ENCODE assay signal across 8 cellular contexts in genomic region chr17:50426814-50427787, GRCh38. TPM values are rescaled to one million over a fixed set of nuclear protein-coding genes. Genes with fewer than 3 reads are reported as not detected.
DNase-seq lines count a peak whose midpoint lies in the region; ATAC-seq, FAIRE-seq and TF ChIP-seq lines count a peak whose summit lies in the region.

No MANE protein-coding gene starts in this region.

- CTCF ChIA-PET in K562 (lab: Yijun Ruan, JAX; ENCODE audit: low intra/inter-chr PET ratio), result no interaction called here

- H3K4me3 ChIP-seq in GM23248 (peak overlapping the region; percentile 80), K562 (peak overlapping the region; percentile 64), spleen (peak overlapping the region; percentile 56 to 94 (median 75))

- H3K9me2 ChIP-seq in GM23248 (ENCODE audit: insufficient read depth), result no peaks in the 10 kb centered on the region

- intact Hi-C loops in K562 (cut with micrococcal nuclease), result loop anchor here (2.0 kb wide), 2 partner anchors 30 to 52 kb away; partner anchors contain the start of genes LRRC59 and RSAD1
- intact Hi-C loops in spleen (cut with DNase I; ENCODE audit: low total_unique reads), result no loop called here

- 0 out of 4 replicates have a peak, but pooled peaks of 1 of the 2 experiments have one; percentile 14 for TF ChIP-seq RAD21 in K562 (CRISPR knock-in tag; conservative IDR thresholded peaks at IDR 0.05 in 1 of 2, IDR thresholded peaks at IDR 0.05 in 1 of 2)

- no peaks in the 10 kb centered on the region for H3K36me3 ChIP-seq in GM23248 (ENCODE audit: low read depth)
- H3K36me3 ChIP-seq in K562 (ENCODE audit: control insufficient read depth, insufficient read depth, low read length), result no peaks in the 10 kb centered on the region
- H3K36me3 ChIP-seq in spleen, result peaks cover 0 to 9% (median 0%) of the 10 kb centered on the region in 6 donors

- H3K9me3 ChIP-seq in GM23248 (ENCODE audit: low read depth) (no peaks in the 10 kb centered on the region), K562 (replicated peaks; ENCODE audit: control insufficient read depth, insufficient read depth, low read depth, low read length) (no peaks in the 10 kb centered on the region), spleen (no peaks in the 10 kb centered on the region)

- peak; percentile 56 to 75 (median 71) for TF ChIP-seq CTCF in K562 (IDR thresholded peaks at IDR 0.05 in 2 of 3, conservative IDR thresholded peaks at IDR 0.05 in 1 of 3; ENCODE audit: insufficient read depth in 2 of 3, low read depth in 1 of 3, low read length in 3 of 3)
- no peak for TF ChIP-seq CTCF in spleen (IDR thresholded peaks at IDR 0.05 in 8 of 11, conservative IDR thresholded peaks at IDR 0.05 in 3 of 11)

- in situ Hi-C loops in GM23248 (cut with MboI), result no loop called here
- in situ Hi-C loops in K562 (cut with MboI), result no loop called here

- H4K20me1 ChIP-seq in GM23248 (ENCODE audit: insufficient read depth), result no peaks in the 10 kb centered on the region
- H4K20me1 ChIP-seq in K562 (replicated peaks; ENCODE audit: control insufficient read depth, insufficient read depth, low read length), result no peaks in the 10 kb centered on the region

- H3K4me2 ChIP-seq in GM23248 (ENCODE audit: unreplicated experiment), result peak overlapping the region; percentile 81
- peak overlapping the region; percentile 89 for H3K4me2 ChIP-seq in K562 (ENCODE audit: insufficient read depth, low read length)

- TF ChIP-seq POLR2A in K562 (conservative IDR thresholded peaks at IDR 0.05) (no peak), spleen (IDR thresholded peaks at IDR 0.05) (no peak)

- no peaks in the 10 kb centered on the region for H3K27me3 ChIP-seq in GM23248 (replicated peaks; ENCODE audit: insufficient read depth)
- no peaks in the 10 kb centered on the region for H3K27me3 ChIP-seq in K562 (ENCODE audit: control insufficient read depth in 2 of 2, insufficient read depth in 2 of 2, low read length in 2 of 2)
- no peaks in the 10 kb centered on the region for H3K27me3 ChIP-seq in spleen (replicated peaks in 1 of 7)

- TF ChIP-seq EP300 in K562 (IDR thresholded peaks at IDR 0.05; ENCODE audit: low read length), result no peak

- POLR2A ChIA-PET in K562 (lab: Yijun Ruan, JAX), result interaction anchor here (0.7 to 0.8 kb wide), 2 partner anchors 30 to 37 kb away, joined by 3 read pairs; partner anchors contain the start of gene LRRC59

- peak overlapping the region; percentile 80 for H3K9ac ChIP-seq in GM23248
- peak overlapping the region; percentile 39 to 88; a peak in 3 of 4 replicates for H3K9ac ChIP-seq in K562 (ENCODE audit: insufficient read depth in 1 of 2, low read depth in 2 of 2, low read length in 2 of 2)

- 0 out of 2 replicates have a peak, but pooled peaks cover 7% of the 10 kb centered on the region for H3F3A ChIP-seq in GM23248 (ENCODE audit: insufficient read depth)

- no peaks in the 10 kb centered on the region for H3K9me1 ChIP-seq in K562 (ENCODE audit: control insufficient read depth, insufficient read depth, low read length)

- BruUV-seq in K562 (replicated peaks; lab: Mats Ljungman, UMichigan), result TSS peak; percentile 62

- DNase-seq in CD1c-positive myeloid dendritic cell (ENCODE audit: extremely low spot score), result peak; percentile 43
- DNase-seq in GM23248, result peak; percentile 56
- DNase-seq in RPMI7951 (ENCODE audit: low read depth), result peak; percentile 47
- peak; percentile 53 to 71 (median 64) for DNase-seq in K562 (ENCODE audit: extremely low read depth in 1 of 4, low spot score in 3 of 4)
- DNase-seq in iPS-NIHi7 (ENCODE audit: extremely low spot score), result peak; percentile 54
- DNase-seq in spleen, result no peak
- DNase-seq in midbrain (lab: John Stamatoyannopoulos, UW), result no peak
- DNase-seq in NCI-H2081 treated with DMSO at 0.1 percent for 48 hours (lab: John Stamatoyannopoulos, UW), result no peak

- FAIRE-seq in K562 (lab: Jason Lieb, UNC), result peak; percentile 78

- H3K79me2 ChIP-seq in GM23248 (ENCODE audit: insufficient read depth) (no peaks in the 10 kb centered on the region), K562 (ENCODE audit: control insufficient read depth, insufficient read depth, low read length) (no peaks in the 10 kb centered on the region)

- peak overlapping the region; percentile 94 for H2AFZ ChIP-seq in GM23248
- H2AFZ ChIP-seq in K562 (ENCODE audit: low read depth, low read length), result peak overlapping the region; percentile 78

- ATAC-seq in K562, result peak; percentile 82

- 4 to 18% methylated on average over 3 to 4 of the region's 4 CpGs for WGBS in GM23248 (ENCODE audit: low coverage in 1 of 2, low lambda C conversion rate in 2 of 2, missing lambda C conversion rate in 2 of 2), 2 experiments
- WGBS in K562 (ENCODE audit: insufficient coverage, low coverage, missing lambda C conversion rate), result 5% methylated on average over 4 of the region's 4 CpGs
- WGBS in spleen, 5 donors, result 19 to 28% (median 21%) methylated on average over 4 of the region's 4 CpGs

- H3K4me1 ChIP-seq in GM23248 (ENCODE audit: insufficient read depth), result peaks cover 13% of the 10 kb centered on the region; the same call in 1 of the 2 replicates
- peaks cover 28 to 36% of the 10 kb centered on the region in 2 experiments for H3K4me1 ChIP-seq in K562 (replicated peaks in 1 of 2; ENCODE audit: control insufficient read depth in 2 of 2, insufficient read depth in 2 of 2, low read length in 2 of 2)
- H3K4me1 ChIP-seq in spleen, result peaks cover 15 to 61% (median 41%) of the 10 kb centered on the region in 6 donors

- H3K27ac ChIP-seq in GM23248 (peak overlapping the region; percentile 18; the same call in 1 of the 2 replicates), K562 (ENCODE audit: extremely low read depth, low read depth, low read length) (peak overlapping the region; percentile 26; the same call in 2 of the 3 replicates), spleen (peak overlapping the region; percentile 19 to 89 (median 84))

RNA-seq across cellular contexts. Expression of gene ACSF2, which starts 1.1 kb away (rescaled TPM):
- total RNA-seq in GM23248 (2014; rRNA removed; shearing (Covaris generic)), result 8.6 and 18.7 TPM in 2 replicates
- polyA plus RNA-seq in GM23248 (2016; fragmentation: Nextera tagmentation; extraction: Ambion mirVana), result 3.2 and 3.7 TPM in 2 replicates
- total RNA-seq in RPMI7951 (2014; rRNA removed; shearing (Covaris generic)), result 19.4 and 20.4 TPM in 2 replicates
- 7.3 and 27.3 TPM in 2 replicates for total RNA-seq in K562 (2011; cell fraction: chromatin; rRNA removed; ENCODE audit: low replicate concordance)
- total RNA-seq in K562 (2011; cell fraction: nucleolus; rRNA removed), result 14.8 and 20.1 TPM in 2 replicates
- 10.8 and 12.2 TPM in 2 replicates for total RNA-seq in K562 (2011; cell fraction: nucleoplasm; rRNA removed)
- 3.1 and 5.0 TPM in 2 replicates for total RNA-seq in K562 (2014; rRNA removed)
- total RNA-seq in K562 (2014; rRNA removed; fragmentation: Illumina TruSeq; extraction: Trizol), result 2.3 and 2.9 TPM in 2 replicates
- total RNA-seq in K562 (2015; rRNA removed; fragmentation: Illumina TruSeq; extraction: Trizol), result 4.1 and 4.4 TPM in 2 replicates
- 6.1 and 6.2 TPM in 2 replicates for total RNA-seq in K562 (2021)
- polyA plus RNA-seq in K562 (2011; rRNA removed), result 3.5 and 11.4 TPM in 2 replicates
- 5.9 and 9.2 TPM in 2 replicates for polyA plus RNA-seq in K562 (2011; cell fraction: cytosol; rRNA removed)
- 22.4 and 48.3 TPM in 2 replicates for polyA plus RNA-seq in K562 (2011; cell fraction: nucleus; rRNA removed)
- 4.7 and 17.1 TPM in 2 replicates for polyA plus RNA-seq in K562 (2012)
- polyA plus RNA-seq in K562 (2014; fragmentation: Illumina TruSeq; extraction: Trizol), result 3.0 and 5.4 TPM in 2 replicates
- polyA plus RNA-seq in K562 (2014; fragmentation: Nextera tagmentation; extraction: Ambion mirVana), result 1 to 10 TPM in 1 of 2 experiments, under 1 TPM in 1; 0.89 to 1.5 TPM
- polyA plus RNA-seq in K562 (2014; rRNA removed), result 4.9 and 7.2 TPM in 2 replicates
- polyA minus RNA-seq in K562 (2011; rRNA and poly(A)+ RNA removed), result 6.7 and 8.8 TPM in 2 replicates
- 3.3 and 5.7 TPM in 2 replicates for polyA minus RNA-seq in K562 (2011; cell fraction: cytosol; rRNA and poly(A)+ RNA removed)
- polyA minus RNA-seq in K562 (2011; cell fraction: nucleus; rRNA and poly(A)+ RNA removed), result 12.0 and 22.5 TPM in 2 replicates
- total RNA-seq in spleen, result 10 to 100 TPM; 28.3 to 48.6 (median 41.9) TPM
- polyA plus RNA-seq in spleen, result 10 to 100 TPM; 21.7 to 50.0 (median 36.3) TPM

RNA-seq across cellular contexts. Expression of gene LRRC59, which starts 29.8 kb away (rescaled TPM):
- total RNA-seq in GM23248 (2014; rRNA removed; shearing (Covaris generic)), result 144 and 164 TPM in 2 replicates
- polyA plus RNA-seq in GM23248 (2016; fragmentation: Nextera tagmentation; extraction: Ambion mirVana) (110 and 111 TPM in 2 replicates), K562 (2011; rRNA removed) (119 and 158 TPM in 2 replicates), K562 (2014; fragmentation: Illumina TruSeq; extraction: Trizol) (206 and 214 TPM in 2 replicates), K562 (2014; fragmentation: Nextera tagmentation; extraction: Ambion mirVana) (10 to 100 TPM; 27.8 to 38.7 TPM), K562 (2014; rRNA removed) (118 and 134 TPM in 2 replicates), spleen (10 to 100 TPM; 12.5 to 23.6 (median 18.8) TPM)
- 141 and 143 TPM in 2 replicates for total RNA-seq in RPMI7951 (2014; rRNA removed; shearing (Covaris generic))
- 69.1 and 116 TPM in 2 replicates for total RNA-seq in K562 (2011; cell fraction: chromatin; rRNA removed; ENCODE audit: low replicate concordance)
- total RNA-seq in K562 (2011; cell fraction: nucleolus; rRNA removed), result 92.4 and 122 TPM in 2 replicates
- 127 and 192 TPM in 2 replicates for total RNA-seq in K562 (2011; cell fraction: nucleoplasm; rRNA removed)
- total RNA-seq in K562 (2014; rRNA removed) (187 and 221 TPM in 2 replicates), K562 (2014; rRNA removed; fragmentation: Illumina TruSeq; extraction: Trizol) (154 and 156 TPM in 2 replicates), K562 (2015; rRNA removed; fragmentation: Illumina TruSeq; extraction: Trizol) (187 TPM in 2 replicates), K562 (2021) (223 and 244 TPM in 2 replicates), spleen (10 to 100 TPM; 38.9 to 71.3 (median 47.0) TPM)
- polyA plus RNA-seq in K562 (2011; cell fraction: cytosol; rRNA removed), result 85.0 and 92.7 TPM in 2 replicates
- polyA plus RNA-seq in K562 (2011; cell fraction: nucleus; rRNA removed), result 52.0 and 69.3 TPM in 2 replicates
- polyA plus RNA-seq in K562 (2012), result 201 and 212 TPM in 2 replicates
- 198 and 249 TPM in 2 replicates for polyA minus RNA-seq in K562 (2011; rRNA and poly(A)+ RNA removed)
- 104 and 126 TPM in 2 replicates for polyA minus RNA-seq in K562 (2011; cell fraction: cytosol; rRNA and poly(A)+ RNA removed)
- 35.8 and 66.0 TPM in 2 replicates for polyA minus RNA-seq in K562 (2011; cell fraction: nucleus; rRNA and poly(A)+ RNA removed)

RNA-seq across cellular contexts. Expression of gene CHAD, which starts 41.6 kb away (rescaled TPM):
- total RNA-seq in GM23248 (2014; rRNA removed; shearing (Covaris generic)), result not detected in 2 replicates
- not detected in 2 replicates for polyA plus RNA-seq in GM23248 (2016; fragmentation: Nextera tagmentation; extraction: Ambion mirVana)
- not detected in 2 replicates for total RNA-seq in RPMI7951 (2014; rRNA removed; shearing (Covaris generic))
- not detected in 2 replicates for total RNA-seq in K562 (2011; cell fraction: chromatin; rRNA removed; ENCODE audit: low replicate concordance)
- total RNA-seq in K562 (2011; cell fraction: nucleolus; rRNA removed), result not detected in 2 replicates
- not detected in 2 replicates for total RNA-seq in K562 (2011; cell fraction: nucleoplasm; rRNA removed)
- total RNA-seq in K562 (2014; rRNA removed), result not detected in 2 replicates
- total RNA-seq in K562 (2014; rRNA removed; fragmentation: Illumina TruSeq; extraction: Trizol), result not detected in 2 replicates
- not detected in 2 replicates for total RNA-seq in K562 (2015; rRNA removed; fragmentation: Illumina TruSeq; extraction: Trizol)
- not detected in 2 replicates for total RNA-seq in K562 (2021)
- polyA plus RNA-seq in K562 (2011; rRNA removed), result not detected in 2 replicates
- not detected in 2 replicates for polyA plus RNA-seq in K562 (2011; cell fraction: cytosol; rRNA removed)
- not detected in 2 replicates for polyA plus RNA-seq in K562 (2011; cell fraction: nucleus; rRNA removed)
- polyA plus RNA-seq in K562 (2012), result 0.12 and 0.15 TPM in 2 replicates
- polyA plus RNA-seq in K562 (2014; fragmentation: Illumina TruSeq; extraction: Trizol), result not detected in 2 replicates
- not detected for polyA plus RNA-seq in K562 (2014; fragmentation: Nextera tagmentation; extraction: Ambion mirVana)
- not detected in 2 replicates for polyA plus RNA-seq in K562 (2014; rRNA removed)
- not detected in 2 replicates for polyA minus RNA-seq in K562 (2011; rRNA and poly(A)+ RNA removed)
- polyA minus RNA-seq in K562 (2011; cell fraction: cytosol; rRNA and poly(A)+ RNA removed), result not detected in 2 replicates
- polyA minus RNA-seq in K562 (2011; cell fraction: nucleus; rRNA and poly(A)+ RNA removed), result not detected in 2 replicates
- under 1 TPM in 1 of 7 donors, not detected in 6; 0.39 TPM for total RNA-seq in spleen
- polyA plus RNA-seq in spleen, result not detected

RNA-seq across cellular contexts. Expression of gene RSAD1, which starts 51.6 kb away (rescaled TPM):
- total RNA-seq in GM23248 (2014; rRNA removed; shearing (Covaris generic)), result 19.3 and 19.8 TPM in 2 replicates
- 22.4 and 23.9 TPM in 2 replicates for polyA plus RNA-seq in GM23248 (2016; fragmentation: Nextera tagmentation; extraction: Ambion mirVana)
- total RNA-seq in RPMI7951 (2014; rRNA removed; shearing (Covaris generic)), result 10.0 and 11.1 TPM in 2 replicates
- 82.5 and 106 TPM in 2 replicates for total RNA-seq in K562 (2011; cell fraction: chromatin; rRNA removed; ENCODE audit: low replicate concordance)
- total RNA-seq in K562 (2011; cell fraction: nucleolus; rRNA removed), result 91.9 and 98.4 TPM in 2 replicates
- total RNA-seq in K562 (2011; cell fraction: nucleoplasm; rRNA removed), result 76.1 and 86.0 TPM in 2 replicates
- total RNA-seq in K562 (2014; rRNA removed), result 27.3 and 39.7 TPM in 2 replicates
- total RNA-seq in K562 (2014; rRNA removed; fragmentation: Illumina TruSeq; extraction: Trizol), result 24.5 and 26.8 TPM in 2 replicates
- total RNA-seq in K562 (2015; rRNA removed; fragmentation: Illumina TruSeq; extraction: Trizol), result 25.9 and 26.2 TPM in 2 replicates
- 41.9 and 44.0 TPM in 2 replicates for total RNA-seq in K562 (2021)
- 37.3 and 40.0 TPM in 2 replicates for polyA plus RNA-seq in K562 (2011; rRNA removed)
- polyA plus RNA-seq in K562 (2011; cell fraction: cytosol; rRNA removed), result 24.5 and 36.5 TPM in 2 replicates
- 190 and 193 TPM in 2 replicates for polyA plus RNA-seq in K562 (2011; cell fraction: nucleus; rRNA removed)
- 23.1 and 26.7 TPM in 2 replicates for polyA plus RNA-seq in K562 (2012)
- polyA plus RNA-seq in K562 (2014; fragmentation: Illumina TruSeq; extraction: Trizol), result 23.1 and 24.9 TPM in 2 replicates
- polyA plus RNA-seq in K562 (2014; fragmentation: Nextera tagmentation; extraction: Ambion mirVana), result 1 to 10 TPM; 4.5 to 5.2 TPM
- 42.5 and 44.8 TPM in 2 replicates for polyA plus RNA-seq in K562 (2014; rRNA removed)
- 22.7 and 23.6 TPM in 2 replicates for polyA minus RNA-seq in K562 (2011; rRNA and poly(A)+ RNA removed)
- polyA minus RNA-seq in K562 (2011; cell fraction: cytosol; rRNA and poly(A)+ RNA removed), result 10.9 and 17.9 TPM in 2 replicates
- polyA minus RNA-seq in K562 (2011; cell fraction: nucleus; rRNA and poly(A)+ RNA removed), result 60.3 and 71.5 TPM in 2 replicates
- total RNA-seq in spleen, result 10 to 100 TPM; 24.4 to 56.2 (median 39.4) TPM
- polyA plus RNA-seq in spleen, result 10 to 100 TPM; 24.1 to 35.0 (median 30.7) TPM

RNA-seq across cellular contexts. Expression of gene EME1, which starts 54.1 kb away (rescaled TPM):
- total RNA-seq in GM23248 (2014; rRNA removed; shearing (Covaris generic)), result 1.1 and 4.3 TPM in 2 replicates
- 3.8 and 4.1 TPM in 2 replicates for polyA plus RNA-seq in GM23248 (2016; fragmentation: Nextera tagmentation; extraction: Ambion mirVana)
- total RNA-seq in RPMI7951 (2014; rRNA removed; shearing (Covaris generic)), result 10.6 and 14.3 TPM in 2 replicates
- 119 and 126 TPM in 2 replicates for total RNA-seq in K562 (2011; cell fraction: chromatin; rRNA removed; ENCODE audit: low replicate concordance)
- total RNA-seq in K562 (2011; cell fraction: nucleolus; rRNA removed), result 73.0 and 74.5 TPM in 2 replicates
- 64.3 and 82.1 TPM in 2 replicates for total RNA-seq in K562 (2011; cell fraction: nucleoplasm; rRNA removed)
- total RNA-seq in K562 (2014; rRNA removed), result 18.8 and 28.0 TPM in 2 replicates
- 17.6 and 21.4 TPM in 2 replicates for total RNA-seq in K562 (2014; rRNA removed; fragmentation: Illumina TruSeq; extraction: Trizol)
- total RNA-seq in K562 (2015; rRNA removed; fragmentation: Illumina TruSeq; extraction: Trizol), result 16.6 and 17.6 TPM in 2 replicates
- 16.8 and 20.1 TPM in 2 replicates for total RNA-seq in K562 (2021)
- polyA plus RNA-seq in K562 (2011; rRNA removed), result 44.1 and 61.3 TPM in 2 replicates
- polyA plus RNA-seq in K562 (2011; cell fraction: cytosol; rRNA removed), result 15.3 and 28.4 TPM in 2 replicates
- 254 and 409 TPM in 2 replicates for polyA plus RNA-seq in K562 (2011; cell fraction: nucleus; rRNA removed)
- 42.1 and 48.1 TPM in 2 replicates for polyA plus RNA-seq in K562 (2012)
- polyA plus RNA-seq in K562 (2014; fragmentation: Illumina TruSeq; extraction: Trizol), result 20.9 and 24.0 TPM in 2 replicates
- 10 to 100 TPM; 14.6 to 27.4 TPM for polyA plus RNA-seq in K562 (2014; fragmentation: Nextera tagmentation; extraction: Ambion mirVana)
- 28.7 TPM in 2 replicates for polyA plus RNA-seq in K562 (2014; rRNA removed)
- polyA minus RNA-seq in K562 (2011; rRNA and poly(A)+ RNA removed), result 24.1 and 34.7 TPM in 2 replicates
- polyA minus RNA-seq in K562 (2011; cell fraction: cytosol; rRNA and poly(A)+ RNA removed), result 7.2 and 9.6 TPM in 2 replicates
- polyA minus RNA-seq in K562 (2011; cell fraction: nucleus; rRNA and poly(A)+ RNA removed), result 28.1 and 57.5 TPM in 2 replicates
- 1 to 10 TPM in 6 of 7 donors, under 1 TPM in 1; 0.66 to 3.6 (median 1.9) TPM for total RNA-seq in spleen
- 1 to 10 TPM; 1.1 to 3.0 (median 1.9) TPM for polyA plus RNA-seq in spleen

Comparison
In these comparisons a context has a peak if more than half of its experiments do, and no peak if none do; other contexts are left out.
1. DNase-seq: peak in CD1c-positive myeloid dendritic cell (single experiment), GM23248 (single experiment), RPMI7951 (single experiment), K562 (4 of 4) and iPS-NIHi7 (single experiment); none in spleen (single experiment), midbrain (single experiment) and NCI-H2081 treated with DMSO at 0.1 percent for 48 hours (single experiment).
2. H3K27ac ChIP-seq: peak in every context shown above with its lines; median percentile 84 in spleen; 26 in K562; 18 in GM23248.
3. CTCF ChIP-seq: peak in K562 (3 of 3); none in spleen (0 of 11).
4. Peak in every context shown above with its lines, with median percentiles within 50 percentile points of each other: H3K4me3 ChIP-seq.